In genomic region chr14:65371784-65372183, GRCh38 we compare ENCODE assay signal across 27 cellular contexts. TPM values are rescaled to one million over a fixed set of nuclear protein-coding genes. Genes with fewer than 3 reads are reported as not detected.
A peak's percentile ranks its signal among the peaks of the same experiment; 100 is the strongest.
DNase-seq lines count a peak whose midpoint lies in the region; ATAC-seq lines count a peak whose summit lies in the region.
"Had no signal": no experiment of that assay in that cellular context is flagged by ENCODE, and none has a peak within 500 bp of the region (broad histone marks: within the 10 kb centered on the region; RNA-seq: fewer than 3 reads in every experiment).

No MANE protein-coding gene starts in this region.

- ATAC-seq in GM18517 (IDR thresholded peaks at IDR 0.05; ENCODE audit: unreplicated experiment) (peak; percentile 53), HG02884 (IDR thresholded peaks at IDR 0.05; ENCODE audit: unreplicated experiment) (peak; percentile 62), GM19455 (IDR thresholded peaks at IDR 0.05; ENCODE audit: unreplicated experiment) (no peak)
- ATAC-seq in effector memory CD8-positive, alpha-beta T cell (replicated peaks), result no peak
- ATAC-seq: gastroesophageal sphincter, HepG2, left colon had no signal

- no peaks in the 10 kb centered on the region for H3K27me3 Mint-ChIP-seq in T-helper 2 cell treated with Interferon-gamma antibody and Interleukin-4, amounts not matched to agents 5 μg/mL and 100 μg/mL, for 36 hours (ENCODE audit: low read depth)
- H3K27me3 Mint-ChIP-seq in activated T-helper 1 cell treated with anti-CD3 and anti-CD28 coated beads, Interleukin-12 subunit alpha, Interleukin-12 subunit beta, Interleukin-2, Interleukin-4 antibody, amounts not matched to agents 30 ng/mL and 10 ng/mL and 1 ng/mL, durations not matched to agents 14 hours and 24 hours and 36 hours (ENCODE audit: insufficient read depth), result no peaks in the 10 kb centered on the region
- H3K27me3 Mint-ChIP-seq in effector memory CD8-positive, alpha-beta T cell, result peaks cover 8 to 26% of the 10 kb centered on the region in 2 donors
- H3K27me3 Mint-ChIP-seq: activated naive CD8-positive, alpha-beta T cell had no signal

- H3K9me3 Mint-ChIP-seq in T-helper 2 cell treated with Interferon-gamma antibody and Interleukin-4, amounts not matched to agents 5 μg/mL and 100 μg/mL, for 36 hours, result peaks cover 5% of the 10 kb centered on the region
- no peaks in the 10 kb centered on the region for H3K9me3 Mint-ChIP-seq in activated T-helper 1 cell treated with anti-CD3 and anti-CD28 coated beads, Interleukin-12 subunit alpha, Interleukin-12 subunit beta, Interleukin-2, Interleukin-4 antibody, amounts not matched to agents 30 ng/mL and 10 ng/mL and 1 ng/mL, durations not matched to agents 14 hours and 24 hours and 36 hours
- H3K9me3 Mint-ChIP-seq in effector memory CD8-positive, alpha-beta T cell, result no peaks in the 10 kb centered on the region
- H3K9me3 Mint-ChIP-seq: CD14-positive monocyte, nephron progenitor cell had no signal

- intact Hi-C loops in activated T-helper 1 cell treated with anti-CD3 and anti-CD28 coated beads, Interleukin-12 subunit alpha, Interleukin-12 subunit beta, Interleukin-2, Interleukin-4 antibody, amounts not matched to agents 30 ng/mL and 10 ng/mL and 1 ng/mL, durations not matched to agents 14 hours and 24 hours and 36 hours (cut with micrococcal nuclease), result loop anchor here (1.0 to 2.0 kb wide), 4 partner anchors 15 to 68 kb away; no protein-coding TSS in a partner anchor

- H3K27ac Mint-ChIP-seq in T-helper 2 cell treated with Interferon-gamma antibody and Interleukin-4, amounts not matched to agents 5 μg/mL and 100 μg/mL, for 36 hours, result peak overlapping the region; percentile 79
- peak overlapping the region; percentile 89 for H3K27ac Mint-ChIP-seq in activated T-helper 1 cell treated with anti-CD3 and anti-CD28 coated beads, Interleukin-12 subunit alpha, Interleukin-12 subunit beta, Interleukin-2, Interleukin-4 antibody, amounts not matched to agents 30 ng/mL and 10 ng/mL and 1 ng/mL, durations not matched to agents 14 hours and 24 hours and 36 hours
- no peak overlapping the region for H3K27ac Mint-ChIP-seq in effector memory CD8-positive, alpha-beta T cell
- H3K27ac Mint-ChIP-seq: activated naive CD8-positive, alpha-beta T cell; nephron progenitor cell had no signal

- H3K4me3 Mint-ChIP-seq in T-helper 2 cell treated with Interferon-gamma antibody and Interleukin-4, amounts not matched to agents 5 μg/mL and 100 μg/mL, for 36 hours, result peak overlapping the region; percentile 27
- H3K4me3 Mint-ChIP-seq in activated T-helper 1 cell treated with anti-CD3 and anti-CD28 coated beads, Interleukin-12 subunit alpha, Interleukin-12 subunit beta, Interleukin-2, Interleukin-4 antibody, amounts not matched to agents 30 ng/mL and 10 ng/mL and 1 ng/mL, durations not matched to agents 14 hours and 24 hours and 36 hours, result no peak overlapping the region
- H3K4me3 Mint-ChIP-seq in effector memory CD8-positive, alpha-beta T cell, result no peak overlapping the region
- H3K4me3 Mint-ChIP-seq: activated naive CD8-positive, alpha-beta T cell; CD14-positive monocyte; nephron progenitor cell had no signal

- H3K4me1 Mint-ChIP-seq in T-helper 2 cell treated with Interferon-gamma antibody and Interleukin-4, amounts not matched to agents 5 μg/mL and 100 μg/mL, for 36 hours (ENCODE audit: low read depth), result peaks cover 52% of the 10 kb centered on the region
- H3K4me1 Mint-ChIP-seq in activated T-helper 1 cell treated with anti-CD3 and anti-CD28 coated beads, Interleukin-12 subunit alpha, Interleukin-12 subunit beta, Interleukin-2, Interleukin-4 antibody, amounts not matched to agents 30 ng/mL and 10 ng/mL and 1 ng/mL, durations not matched to agents 14 hours and 24 hours and 36 hours (ENCODE audit: low read depth), result peaks cover 70% of the 10 kb centered on the region
- peaks cover 0 to 3% of the 10 kb centered on the region in 2 donors for H3K4me1 Mint-ChIP-seq in effector memory CD8-positive, alpha-beta T cell (ENCODE audit: low read depth in 2 of 2)

- DNase-seq in T-helper 2 cell treated with Interferon-gamma antibody and Interleukin-4, amounts not matched to agents 5 μg/mL and 100 μg/mL, for 36 hours (ENCODE audit: low spot score), result no peak
- DNase-seq in T-helper 2 cell (no peak), ureter (ENCODE audit: low spot score) (no peak)
- DNase-seq in activated T-helper 1 cell treated with anti-CD3 and anti-CD28 coated beads, Interleukin-12 subunit alpha, Interleukin-12 subunit beta, Interleukin-2, Interleukin-4 antibody, amounts not matched to agents 30 ng/mL and 10 ng/mL and 1 ng/mL, durations not matched to agents 14 hours and 24 hours and 36 hours (ENCODE audit: low spot score), result no peak
- no peak for DNase-seq in effector memory CD8-positive, alpha-beta T cell
- DNase-seq: 8988T; activated CD4-positive, CD25-positive, alpha-beta regulatory T cell; Calu3; caudate nucleus; DND-41; Karpas-422; left colon; mammary epithelial cell; NCI-H1417 treated with DMSO at 0.1 percent for 48 hours; NCI-H2081; NCI-H2227 treated with DMSO at 0.1 percent for 48 hours; NCI-H69; nephron progenitor cell; stomach; thyroid gland had no signal

- H3K36me3 Mint-ChIP-seq in T-helper 2 cell treated with Interferon-gamma antibody and Interleukin-4, amounts not matched to agents 5 μg/mL and 100 μg/mL, for 36 hours (ENCODE audit: low read depth), result peaks cover 41% of the 10 kb centered on the region
- peaks cover 46% of the 10 kb centered on the region for H3K36me3 Mint-ChIP-seq in activated T-helper 1 cell treated with anti-CD3 and anti-CD28 coated beads, Interleukin-12 subunit alpha, Interleukin-12 subunit beta, Interleukin-2, Interleukin-4 antibody, amounts not matched to agents 30 ng/mL and 10 ng/mL and 1 ng/mL, durations not matched to agents 14 hours and 24 hours and 36 hours (ENCODE audit: low read depth)
- H3K36me3 Mint-ChIP-seq in effector memory CD8-positive, alpha-beta T cell (ENCODE audit: insufficient read depth), result peaks cover 4% of the 10 kb centered on the region
- H3K36me3 Mint-ChIP-seq: CD14-positive monocyte had no signal

RNA-seq across cellular contexts. Expression of gene FUT8, which starts 40.7 kb away (rescaled TPM):
- total RNA-seq in activated T-helper 1 cell treated with anti-CD3 and anti-CD28 coated beads, Interleukin-12 subunit alpha, Interleukin-12 subunit beta, Interleukin-2, Interleukin-4 antibody, amounts not matched to agents 30 ng/mL and 10 ng/mL and 1 ng/mL, durations not matched to agents 14 hours and 24 hours and 36 hours, result 181 and 182 TPM in 2 replicates
- total RNA-seq in ureter, result 38.0 TPM

Comparison
In these comparisons a context has a peak if more than half of its experiments do, and no peak if none do; other contexts are left out.
1. H3K27ac Mint-ChIP-seq: peak in T-helper 2 cell treated with Interferon-gamma antibody and Interleukin-4, amounts not matched to agents 5 μg/mL and 100 μg/mL, for 36 hours (single experiment) and activated T-helper 1 cell treated with anti-CD3 and anti-CD28 coated beads, Interleukin-12 subunit alpha, Interleukin-12 subunit beta, Interleukin-2, Interleukin-4 antibody, amounts not matched to agents 30 ng/mL and 10 ng/mL and 1 ng/mL, durations not matched to agents 14 hours and 24 hours and 36 hours (single experiment); none in effector memory CD8-positive, alpha-beta T cell (0 of 2).
2. ATAC-seq: peak in GM18517 (single experiment) and HG02884 (single experiment); none in effector memory CD8-positive, alpha-beta T cell (single experiment) and GM19455 (single experiment).